ENCODE assay signal across 21 cellular contexts in genomic region chr6:97449437-97449966, GRCh38.
"Had no signal": no experiment of that assay in that cellular context is flagged by ENCODE, and none has a peak within 500 bp of the region (broad histone marks: within the 10 kb centered on the region; RNA-seq: fewer than 3 reads in every experiment).

No MANE protein-coding gene starts in this region.

- H3K27ac Mint-ChIP-seq: activated CD4-positive, alpha-beta memory T cell treated with anti-CD3 and anti-CD28 coated beads, Interleukin-2, amount 10 ng/mL, durations not matched to agents 7 days and 5 days; activated CD4-positive, alpha-beta T cell treated with anti-CD3 and anti-CD28 coated beads, Interleukin-2, amount 10 ng/mL, durations not matched to agents 7 days and 5 days; activated naive CD4-positive, alpha-beta T cell treated with anti-CD3 and anti-CD28 coated beads, Interleukin-2, amount 10 ng/mL, durations not matched to agents 7 days and 5 days; activated naive CD8-positive, alpha-beta T cell treated with anti-CD3 and anti-CD28 coated beads for 36 hours; activated T-helper 2 cell treated with anti-CD3 and anti-CD28 coated beads, Interferon-gamma antibody, Interleukin-2, Interleukin-4, amounts not matched to agents 10 μg/mL and 5 μg/mL and 100 μg/mL, durations not matched to agents 14 hours and 24 hours and 36 hours had no signal

- H3K4me2 ChIP-seq: SK-N-SH had no signal

- H3K4me3 ChIP-seq: K562 had no signal

- H3K4me1 Mint-ChIP-seq: activated CD4-positive, alpha-beta memory T cell treated with anti-CD3 and anti-CD28 coated beads, Interleukin-2, amount 10 ng/mL, durations not matched to agents 7 days and 5 days; activated CD4-positive, alpha-beta T cell treated with anti-CD3 and anti-CD28 coated beads, Interleukin-2, amount 10 ng/mL, durations not matched to agents 7 days and 5 days; activated naive CD4-positive, alpha-beta T cell treated with anti-CD3 and anti-CD28 coated beads, Interleukin-2, amount 10 ng/mL, durations not matched to agents 7 days and 5 days; activated naive CD8-positive, alpha-beta T cell treated with anti-CD3 and anti-CD28 coated beads for 36 hours had no signal

- ATAC-seq: K562 had no signal

- H3K4me3 Mint-ChIP-seq: activated CD4-positive, alpha-beta memory T cell treated with anti-CD3 and anti-CD28 coated beads, Interleukin-2, amount 10 ng/mL, durations not matched to agents 7 days and 5 days; activated CD4-positive, alpha-beta T cell treated with anti-CD3 and anti-CD28 coated beads, Interleukin-2, amount 10 ng/mL, durations not matched to agents 7 days and 5 days; activated naive CD4-positive, alpha-beta T cell treated with anti-CD3 and anti-CD28 coated beads, Interleukin-2, amount 10 ng/mL, durations not matched to agents 7 days and 5 days; activated naive CD8-positive, alpha-beta T cell treated with anti-CD3 and anti-CD28 coated beads for 36 hours had no signal

- H3K9me2 ChIP-seq: SK-N-SH had no signal

- H3K27ac ChIP-seq: VCaP had no signal

- DNase-seq: activated CD4-positive, alpha-beta memory T cell treated with anti-CD3 and anti-CD28 coated beads, Interleukin-2, amount 10 ng/mL, durations not matched to agents 7 days and 5 days; activated CD4-positive, alpha-beta T cell treated with anti-CD3 and anti-CD28 coated beads, Interleukin-2, amount 10 ng/mL, durations not matched to agents 7 days and 5 days; activated CD4-positive, CD25-positive, alpha-beta regulatory T cell; activated gamma-delta T cell treated with Interleukin-2 at 50 U/mL for 16 hours; activated naive CD4-positive, alpha-beta T cell treated with anti-CD3 and anti-CD28 coated beads, Interleukin-2, amount 10 ng/mL, durations not matched to agents 7 days and 5 days; activated naive CD8-positive, alpha-beta T cell treated with anti-CD3 and anti-CD28 coated beads for 36 hours; activated T-cell treated with anti-CD3 and anti-CD28 coated beads for 4 hours; activated T-cell treated with anti-CD3 and anti-CD28 coated beads, Interleukin-2, amount 50 U/mL, for 48 hours; aorta; NCI-H1048; NCI-H1417; NCI-H1930; NCI-H2171 treated with DMSO at 0.1 percent for 48 hours; NCI-H226; NCI-H526; NCI-H82; SK-N-SH; T-helper 1 cell had no signal

- H3K27me3 Mint-ChIP-seq: activated naive CD4-positive, alpha-beta T cell treated with anti-CD3 and anti-CD28 coated beads, Interleukin-2, amount 10 ng/mL, durations not matched to agents 7 days and 5 days had no signal

- H3K9me3 ChIP-seq: SK-N-SH had no signal

- H3K9me3 Mint-ChIP-seq: activated CD4-positive, alpha-beta memory T cell treated with anti-CD3 and anti-CD28 coated beads, Interleukin-2, amount 10 ng/mL, durations not matched to agents 7 days and 5 days; activated CD4-positive, alpha-beta T cell treated with anti-CD3 and anti-CD28 coated beads, Interleukin-2, amount 10 ng/mL, durations not matched to agents 7 days and 5 days; activated naive CD4-positive, alpha-beta T cell treated with anti-CD3 and anti-CD28 coated beads, Interleukin-2, amount 10 ng/mL, durations not matched to agents 7 days and 5 days; activated naive CD8-positive, alpha-beta T cell treated with anti-CD3 and anti-CD28 coated beads for 36 hours; activated T-helper 2 cell treated with anti-CD3 and anti-CD28 coated beads, Interferon-gamma antibody, Interleukin-2, Interleukin-4, amounts not matched to agents 10 μg/mL and 5 μg/mL and 100 μg/mL, durations not matched to agents 14 hours and 24 hours and 36 hours had no signal

- H3K36me3 Mint-ChIP-seq: activated naive CD4-positive, alpha-beta T cell treated with anti-CD3 and anti-CD28 coated beads, Interleukin-2, amount 10 ng/mL, durations not matched to agents 7 days and 5 days; activated naive CD8-positive, alpha-beta T cell treated with anti-CD3 and anti-CD28 coated beads for 36 hours had no signal

- H3K9ac ChIP-seq: SK-N-SH had no signal
